ENCODE assay signal across 9 cellular contexts in the genomic region with DNA sequence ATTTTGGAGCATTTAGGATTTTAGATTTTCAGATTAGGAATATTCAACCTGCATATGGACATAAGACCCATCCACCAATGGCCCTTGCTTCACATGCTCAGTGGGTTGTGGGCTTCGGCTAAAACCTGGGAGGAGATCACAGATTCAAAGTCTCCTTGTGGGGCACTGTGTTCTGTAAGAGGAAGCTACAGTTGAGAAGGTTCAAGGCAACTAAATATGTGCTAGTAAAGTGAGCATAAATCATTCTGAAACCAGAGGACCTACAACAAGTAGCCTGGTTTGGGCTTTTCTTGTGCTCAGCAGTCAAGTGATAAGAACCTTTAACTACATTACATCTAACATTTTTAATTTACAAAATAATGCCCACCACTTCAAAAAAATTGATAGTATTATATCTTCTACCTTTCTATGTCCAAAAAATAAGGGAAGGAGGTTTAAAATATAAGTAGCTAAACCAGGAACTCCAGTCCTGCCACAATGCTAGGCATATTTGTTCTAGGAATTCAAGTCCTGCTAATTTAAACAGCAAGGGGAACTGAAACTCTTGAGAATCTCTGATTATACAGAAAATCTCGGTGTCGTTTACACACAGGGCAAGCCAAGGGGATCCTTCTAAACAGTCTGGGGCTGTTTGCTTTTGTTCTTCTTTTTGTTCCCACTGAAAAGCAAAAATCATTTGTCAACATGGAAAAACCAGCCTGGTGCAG. TPM values are rescaled to one million over a fixed set of nuclear protein-coding genes. Genes with fewer than 3 reads are reported as not detected.
DNase-seq lines count a peak whose midpoint lies in the region; ATAC-seq, FAIRE-seq and TF ChIP-seq lines count a peak whose summit lies in the region.
"Had no signal": no experiment of that assay in that cellular context is flagged by ENCODE, and none has a peak within 500 bp of the region (broad histone marks: within the 10 kb centered on the region; RNA-seq: fewer than 3 reads in every experiment).

No MANE protein-coding gene starts in this region.

- DNase-seq in GM12892 (ENCODE audit: insufficient read length) (no peak), AG08396 (ENCODE audit: low spot score) (no peak), GF-D8 (lab: John Stamatoyannopoulos, UW) (no peak), NCI-H524 (lab: John Stamatoyannopoulos, UW) (no peak)
- DNase-seq in activated effector memory CD4-positive, alpha-beta T cell treated with anti-CD3 and anti-CD28 coated beads, Interleukin-2, amount 50 U/mL, for 16 hours = no peak

- FAIRE-seq in GM12892 (lab: Jason Lieb, UNC) = peak; percentile 94
- FAIRE-seq: endometrium had no signal

- H3K27ac ChIP-seq in layer of hippocampus (ENCODE audit: low read depth, low read length) = peak overlapping the region; percentile 25

- TF ChIP-seq POLR2A in GM12892 (IDR thresholded peaks at IDR 0.05; ENCODE audit: low read depth, low read length) = no peak

- peak; percentile 78 for ATAC-seq in GM21447 (IDR thresholded peaks at IDR 0.05; ENCODE audit: unreplicated experiment)
- peak; percentile 51 for ATAC-seq in HG03457 (IDR thresholded peaks at IDR 0.05; ENCODE audit: unreplicated experiment)

- H3K27me3 ChIP-seq in layer of hippocampus (ENCODE audit: control insufficient read depth, insufficient read depth, low read length) = no peaks in the 10 kb centered on the region

RNA-seq across cellular contexts. Expression of a gene that starts 36.6 kb away (rescaled TPM):
- polyA plus RNA-seq in GM12892 (2012; ENCODE audit: missing spikeins) = 7.0 TPM
